Comparison of ENCODE assay signal across 27 cellular contexts in genomic region chr5:35209862-35210261, GRCh38.
"Had no signal": no experiment of that assay in that cellular context is flagged by ENCODE, and none has a peak within 500 bp of the region (broad histone marks: within the 10 kb centered on the region; RNA-seq: fewer than 3 reads in every experiment).

No MANE protein-coding gene starts in this region.

- H3K9me3 Mint-ChIP-seq: stimulated activated effector memory CD8-positive, alpha-beta T cell treated with anti-CD3 and anti-CD28 coated beads, Interleukin-12 subunit alpha, Interleukin-12 subunit beta, amount 100 ng/mL, for 72 hours; stimulated activated memory B cell treated with anti-CD40 and anti-IgM and Interleukin-4, amounts not matched to agents 10 μg/mL and 1 μg/mL and 100 μg/mL, for 72 hours; stimulated activated naive B cell treated with anti-CD40 and anti-IgM and Interleukin-4, amounts not matched to agents 10 μg/mL and 1 μg/mL and 100 μg/mL, for 72 hours; stimulated activated naive CD8-positive, alpha-beta T cell treated with anti-CD3 and anti-CD28 coated beads, Interleukin-15, amount 100 ng/mL, for 72 hours; stimulated activated naive CD8-positive, alpha-beta T cell treated with anti-CD3 and anti-CD28 coated beads, Interleukin-15, Interleukin-2, amounts not matched to agents 100 ng/mL and 50 ng/mL, for 24 hours; type B pancreatic cell had no signal

- H3K27me3 ChIP-seq: stomach, suprapubic skin, testis, thyroid gland, tibial artery, tibial nerve, transverse colon, upper lobe of left lung, upper lobe of right lung, uterus, vagina had no signal

- H3K4me1 ChIP-seq: testis, thyroid gland, tibial nerve, transverse colon, upper lobe of left lung, upper lobe of right lung, uterus had no signal

- H3K27me3 Mint-ChIP-seq: stimulated activated memory B cell treated with anti-CD40 and anti-IgM and Interleukin-4, amounts not matched to agents 10 μg/mL and 1 μg/mL and 100 μg/mL, for 72 hours; type B pancreatic cell had no signal

- DNase-seq: stimulated activated CD4-positive, alpha-beta T cell treated with anti-CD3 and anti-CD28 coated beads, Interleukin-2, amount 100 ng/mL, for 48 hours; stimulated activated CD4-positive, alpha-beta T cell treated with anti-CD3 and anti-CD28 coated beads, Interleukin-4, amount 100 ng/mL, for 1 hour; stimulated activated CD4-positive, alpha-beta T cell treated with anti-CD3 and anti-CD28 coated beads, Interleukin-4, amount 100 ng/mL, for 24 hours; stimulated activated CD4-positive, alpha-beta T cell treated with anti-CD3 and anti-CD28 coated beads, Interleukin-4, amount 100 ng/mL, for 4 hours; stimulated activated CD8-positive, alpha-beta memory T cell treated with anti-CD3 and anti-CD28 coated beads, Interleukin-4, amount 100 ng/mL, for 48 hours; stimulated activated naive B cell treated with anti-CD40 and anti-IgM and Interleukin-4, amounts not matched to agents 10 μg/mL and 1 μg/mL and 100 μg/mL, for 72 hours; stimulated activated naive CD4-positive, alpha-beta T cell; stimulated activated naive CD4-positive, alpha-beta T cell treated with Interleukin-2 at 50 U/mL for 16 hours; stimulated activated naive CD8-positive, alpha-beta T cell treated with anti-CD3 and anti-CD28 coated beads, Interleukin-15, amount 100 ng/mL, for 72 hours; stimulated activated naive CD8-positive, alpha-beta T cell treated with anti-CD3 and anti-CD28 coated beads, Interleukin-15, Interleukin-2, amounts not matched to agents 100 U/mL and 50 U/mL, for 24 hours; stomach; substantia nigra; testis; thyroid gland; tibial artery; transverse colon; upper lobe of left lung; upper lobe of right lung; uterus had no signal

- H3K36me3 ChIP-seq: stomach, suprapubic skin, thoracic aorta, thyroid gland, tibial artery, tibial nerve, transverse colon, upper lobe of left lung, upper lobe of right lung, uterus, vagina had no signal

- H3K27ac Mint-ChIP-seq: stimulated activated effector memory CD8-positive, alpha-beta T cell treated with anti-CD3 and anti-CD28 coated beads, Interleukin-12 subunit alpha, Interleukin-12 subunit beta, amount 100 ng/mL, for 72 hours; stimulated activated memory B cell treated with anti-CD40 and anti-IgM and Interleukin-4, amounts not matched to agents 10 μg/mL and 1 μg/mL and 100 μg/mL, for 72 hours; stimulated activated naive B cell treated with anti-CD40 and anti-IgM and Interleukin-4, amounts not matched to agents 10 μg/mL and 1 μg/mL and 100 μg/mL, for 72 hours; stimulated activated naive CD8-positive, alpha-beta T cell treated with anti-CD3 and anti-CD28 coated beads, Interleukin-15, amount 100 ng/mL, for 72 hours; stimulated activated naive CD8-positive, alpha-beta T cell treated with anti-CD3 and anti-CD28 coated beads, Interleukin-15, Interleukin-2, amounts not matched to agents 100 ng/mL and 50 ng/mL, for 24 hours; type B pancreatic cell had no signal

- H3K36me3 Mint-ChIP-seq: stimulated activated effector memory CD8-positive, alpha-beta T cell treated with anti-CD3 and anti-CD28 coated beads, Interleukin-12 subunit alpha, Interleukin-12 subunit beta, amount 100 ng/mL, for 72 hours; stimulated activated memory B cell treated with anti-CD40 and anti-IgM and Interleukin-4, amounts not matched to agents 10 μg/mL and 1 μg/mL and 100 μg/mL, for 72 hours; stimulated activated naive B cell treated with anti-CD40 and anti-IgM and Interleukin-4, amounts not matched to agents 10 μg/mL and 1 μg/mL and 100 μg/mL, for 72 hours; type B pancreatic cell had no signal

- H3K27ac ChIP-seq: stomach, suprapubic skin, testis, thoracic aorta, thyroid gland, tibial artery, tibial nerve, transverse colon, upper lobe of left lung, upper lobe of right lung, uterus, vagina had no signal

- H3K4me3 Mint-ChIP-seq: stimulated activated effector memory CD8-positive, alpha-beta T cell treated with anti-CD3 and anti-CD28 coated beads, Interleukin-12 subunit alpha, Interleukin-12 subunit beta, amount 100 ng/mL, for 72 hours; stimulated activated memory B cell treated with anti-CD40 and anti-IgM and Interleukin-4, amounts not matched to agents 10 μg/mL and 1 μg/mL and 100 μg/mL, for 72 hours; stimulated activated naive B cell treated with anti-CD40 and anti-IgM and Interleukin-4, amounts not matched to agents 10 μg/mL and 1 μg/mL and 100 μg/mL, for 72 hours; stimulated activated naive CD8-positive, alpha-beta T cell treated with anti-CD3 and anti-CD28 coated beads, Interleukin-15, amount 100 ng/mL, for 72 hours; stimulated activated naive CD8-positive, alpha-beta T cell treated with anti-CD3 and anti-CD28 coated beads, Interleukin-15, Interleukin-2, amounts not matched to agents 100 ng/mL and 50 ng/mL, for 24 hours; type B pancreatic cell had no signal

- H3K9me3 ChIP-seq: stomach, suprapubic skin, testis, thoracic aorta, thyroid gland, tibial artery, tibial nerve, transverse colon, upper lobe of left lung, upper lobe of right lung, uterus, vagina had no signal

- H3K4me1 Mint-ChIP-seq: stimulated activated effector memory CD8-positive, alpha-beta T cell treated with anti-CD3 and anti-CD28 coated beads, Interleukin-12 subunit alpha, Interleukin-12 subunit beta, amount 100 ng/mL, for 72 hours had no signal

- H3K4me3 ChIP-seq: stomach, suprapubic skin, testis, thoracic aorta, thyroid gland, tibial artery, tibial nerve, transverse colon, upper lobe of left lung, upper lobe of right lung, uterus, vagina had no signal
